9 cellular contexts compared by ENCODE assay signal in the genomic region with DNA sequence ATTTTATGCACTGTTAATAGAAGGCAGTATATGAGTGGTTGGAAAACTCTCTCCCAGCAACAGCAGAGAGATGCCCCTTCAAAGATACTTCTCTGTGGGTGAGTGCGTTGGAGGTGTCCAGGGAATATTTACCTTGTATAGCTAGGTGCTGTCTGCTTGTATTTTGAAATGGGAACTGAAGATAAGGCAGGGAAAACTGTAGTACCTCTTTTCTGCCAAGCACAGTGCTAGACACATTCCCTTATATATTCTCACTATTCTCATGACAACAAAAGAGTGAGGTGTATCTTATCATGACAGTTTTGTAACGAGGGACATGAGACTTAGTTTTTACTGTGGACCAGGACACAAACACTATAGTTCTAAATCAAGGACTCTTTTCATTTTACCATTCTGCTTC. TPM values are rescaled to one million over a fixed set of nuclear protein-coding genes. Genes with fewer than 3 reads are reported as not detected.
DNase-seq lines count a peak whose midpoint lies in the region; ATAC-seq and TF ChIP-seq lines count a peak whose summit lies in the region.
"Had no signal": no experiment of that assay in that cellular context is flagged by ENCODE, and none has a peak within 500 bp of the region (broad histone marks: within the 10 kb centered on the region; RNA-seq: fewer than 3 reads in every experiment).

No MANE protein-coding gene starts in this region.

- peaks cover 36% of the 10 kb centered on the region for H3K36me3 Mint-ChIP-seq in CD8-positive, alpha-beta T cell
- peaks cover 18% of the 10 kb centered on the region for H3K36me3 Mint-ChIP-seq in activated B cell treated with CpG ODN at 0.5 μM for 24 hours (ENCODE audit: low read depth)

- in situ Hi-C loops in HAP-1 (cut with MboI; ENCODE audit: low sequenced_read_pairs), result no loop called here

- H3K4me3 ChIP-seq in CD8-positive, alpha-beta T cell (ENCODE audit: low read depth, low read length), result peak overlapping the region; percentile 72
- H3K4me3 ChIP-seq in HAP-1, result peak overlapping the region; percentile 69; the same call in 1 of the 2 replicates
- no peak overlapping the region for H3K4me3 ChIP-seq in lower leg skin (ENCODE audit: low read depth, poor library complexity, severe bottlenecking)

- H3K4me1 Mint-ChIP-seq in CD8-positive, alpha-beta T cell (ENCODE audit: low read depth), result peaks cover 78% of the 10 kb centered on the region
- H3K4me1 Mint-ChIP-seq in activated B cell treated with CpG ODN at 0.5 μM for 24 hours, result peaks cover 84% of the 10 kb centered on the region

- POLR2A ChIA-PET in CD8-positive, alpha-beta T cell (lab: Charles Lee), result interaction anchor here (1.4 kb wide), 1 partner anchor 18 kb away, joined by 3 read pairs; no protein-coding TSS in a partner anchor
- POLR2A ChIA-PET in activated B cell treated with CpG ODN at 0.5 μM for 24 hours (lab: Charles Lee), result no interaction called here

- no peak for TF ChIP-seq POLR2A in lower leg skin (IDR thresholded peaks at IDR 0.05)

- H3K36me3 ChIP-seq in CD8-positive, alpha-beta T cell (ENCODE audit: insufficient read depth, low read length), result no peaks in the 10 kb centered on the region
- H3K36me3 ChIP-seq in HAP-1 (replicated peaks), result no peaks in the 10 kb centered on the region; the same call in 1 of the 2 replicates

- TF ChIP-seq CTCF in CD8-positive, alpha-beta T cell (IDR thresholded peaks at IDR 0.05), result no peak
- TF ChIP-seq CTCF in activated B cell treated with CpG ODN at 0.5 μM for 24 hours (IDR thresholded peaks at IDR 0.05) (no peak), lower leg skin (IDR thresholded peaks at IDR 0.05) (no peak)

- H3K9me3 Mint-ChIP-seq in CD8-positive, alpha-beta T cell, result no peaks in the 10 kb centered on the region
- no peaks in the 10 kb centered on the region for H3K9me3 Mint-ChIP-seq in activated B cell treated with CpG ODN at 0.5 μM for 24 hours

- DNase-seq in CD8-positive, alpha-beta T cell, result no peak
- peak in 1 of 2 experiments; percentile 68 for DNase-seq in HAP-1 (ENCODE audit: low spot score in 2 of 2)
- no peak for DNase-seq in activated B cell treated with CpG ODN at 0.5 μM for 24 hours
- DNase-seq in left kidney (ENCODE audit: low read depth, low spot score), result peak; percentile 53
- no peak for DNase-seq in lower leg skin (ENCODE audit: low spot score in 2 of 2)
- no peak for DNase-seq in H4 (ENCODE audit: low spot score)

- H3K27ac ChIP-seq in CD8-positive, alpha-beta T cell (ENCODE audit: low read depth, low read length), result no peak overlapping the region
- H3K27ac ChIP-seq: SK-N-MC had no signal

- no peaks in the 10 kb centered on the region for H3K27me3 Mint-ChIP-seq in CD8-positive, alpha-beta T cell (ENCODE audit: low read depth)
- H3K27me3 Mint-ChIP-seq in activated B cell treated with CpG ODN at 0.5 μM for 24 hours, result no peaks in the 10 kb centered on the region

- CTCF ChIA-PET in CD8-positive, alpha-beta T cell (lab: Charles Lee), result interaction anchor here (1.5 to 2.0 kb wide), 2 partner anchors 48 to 98 kb away, joined by 5 read pairs; no protein-coding TSS in a partner anchor
- CTCF ChIA-PET in activated B cell treated with CpG ODN at 0.5 μM for 24 hours (lab: Charles Lee), result interaction anchor here (0.9 kb wide), 1 partner anchor 49 kb away, joined by 3 read pairs; no protein-coding TSS in a partner anchor

- intact Hi-C loops in CD8-positive, alpha-beta T cell (cut with DNase I, micrococcal nuclease), result loop anchor here (2.0 to 10.0 kb wide), 5 partner anchors 36 to 512 kb away; a partner anchor contains a TSS
- intact Hi-C loops in activated B cell treated with CpG ODN at 0.5 μM for 24 hours (cut with micrococcal nuclease) (no loop called here), lower leg skin (cut with DNase I; ENCODE audit: low total_unique reads) (no loop called here)

- no peak for ATAC-seq in CD8-positive, alpha-beta T cell
- ATAC-seq in activated B cell treated with CpG ODN at 0.5 μM for 24 hours (ENCODE audit: low read depth) (no peak), HG03342 (IDR thresholded peaks at IDR 0.05; ENCODE audit: unreplicated experiment) (no peak), GM21825 (IDR thresholded peaks at IDR 0.05; ENCODE audit: unreplicated experiment) (no peak)

- no peaks in the 10 kb centered on the region for H3K9me3 ChIP-seq in CD8-positive, alpha-beta T cell (ENCODE audit: low read length)
- H3K9me3 ChIP-seq in HAP-1, result no peaks in the 10 kb centered on the region

- peak overlapping the region; percentile 92 for H3K4me3 Mint-ChIP-seq in CD8-positive, alpha-beta T cell
- peak overlapping the region; percentile 89 for H3K4me3 Mint-ChIP-seq in activated B cell treated with CpG ODN at 0.5 μM for 24 hours

- peaks cover 79% of the 10 kb centered on the region for H3K4me1 ChIP-seq in CD8-positive, alpha-beta T cell (ENCODE audit: insufficient read depth, low read length)
- H3K4me1 ChIP-seq in HAP-1, result peaks cover 10% of the 10 kb centered on the region

- 43 to 48% methylated on average over 2 of the region's 2 CpGs for WGBS in lower leg skin, 2 donors

- H3K27ac Mint-ChIP-seq in CD8-positive, alpha-beta T cell, result peak overlapping the region; percentile 90
- peak overlapping the region; percentile 82 for H3K27ac Mint-ChIP-seq in activated B cell treated with CpG ODN at 0.5 μM for 24 hours

- H3K27me3 ChIP-seq in CD8-positive, alpha-beta T cell (ENCODE audit: insufficient read depth, low read length), result no peaks in the 10 kb centered on the region
- 0 out of 2 replicates have a peak, but pooled peaks cover 2% of the 10 kb centered on the region for H3K27me3 ChIP-seq in HAP-1 (ENCODE audit: low read depth)

RNA-seq across cellular contexts. Expression of a gene that starts 2.1 kb away (rescaled TPM):
- total RNA-seq in CD8-positive, alpha-beta T cell, result 10 to 100 TPM; 84.7 to 85.7 TPM
- total RNA-seq in activated B cell treated with CpG ODN at 0.5 μM for 24 hours, result 60.6 and 68.4 TPM in 2 replicates
- total RNA-seq in lower leg skin, result 10 to 100 TPM; 66.6 to 96.7 (median 82.1) TPM
- 20.8 and 21.3 TPM in 2 replicates for total RNA-seq in H4 (2014; rRNA removed; shearing (Covaris generic))

Comparison
In these comparisons a context has a peak if more than half of its experiments do, and no peak if none do; other contexts are left out.
1. intact Hi-C loops: an anchor here in CD8-positive, alpha-beta T cell (2.0 to 10.0 kb wide); none called in activated B cell treated with CpG ODN at 0.5 μM for 24 hours and lower leg skin.